In genomic region chr16:31505483-31505882, GRCh38 we compare ENCODE assay signal across 12 cellular contexts. TPM values are rescaled to one million over a fixed set of nuclear protein-coding genes. Genes with fewer than 3 reads are reported as not detected.
A peak's percentile ranks its signal among the peaks of the same experiment; 100 is the strongest.
DNase-seq lines count a peak whose midpoint lies in the region; ATAC-seq and TF ChIP-seq lines count a peak whose summit lies in the region.
"Had no signal": no experiment of that assay in that cellular context is flagged by ENCODE, and none has a peak within 500 bp of the region (broad histone marks: within the 10 kb centered on the region; RNA-seq: fewer than 3 reads in every experiment).

No MANE protein-coding gene starts in this region.

- CTCF ChIA-PET in activated CD4-positive, alpha-beta memory T cell treated with anti-CD3 and anti-CD28 coated beads, Interleukin-2, amount 10 ng/mL, durations not matched to agents 7 days and 5 days (lab: Charles Lee) = no interaction called here

- H3K36me3 ChIP-seq in BLaER1 (peaks cover 25% of the 10 kb centered on the region), Peyer's patch (peaks cover 0 to under 1% (median 0%) of the 10 kb centered on the region in 3 donors), Karpas-422 (ENCODE audit: insufficient read depth, low read length) (peaks cover 2% of the 10 kb centered on the region; the same call in 1 of the 2 replicates)

- no peaks in the 10 kb centered on the region for H3K9me3 ChIP-seq in BLaER1
- no peaks in the 10 kb centered on the region for H3K9me3 ChIP-seq in Peyer's patch
- no peaks in the 10 kb centered on the region for H3K9me3 ChIP-seq in Karpas-422 (ENCODE audit: low read length)
- H3K9me3 ChIP-seq: SJCRH30 had no signal

- peaks cover 24% of the 10 kb centered on the region for H3K36me3 Mint-ChIP-seq in activated CD4-positive, alpha-beta memory T cell treated with anti-CD3 and anti-CD28 coated beads, Interleukin-2, amount 10 ng/mL, durations not matched to agents 7 days and 5 days (ENCODE audit: low read depth)

- H4K20me1 ChIP-seq in BLaER1 (0 out of 2 replicates have a peak, but pooled peaks cover 11% of the 10 kb centered on the region), Karpas-422 (ENCODE audit: insufficient read depth, low read depth, low read length) (no peaks in the 10 kb centered on the region)

- TF ChIP-seq POLR2A in GM18505 (IDR thresholded peaks at IDR 0.05; ENCODE audit: borderline replicate concordance, extremely low read depth, insufficient read depth, insufficient read length) (no peak), Peyer's patch (IDR thresholded peaks at IDR 0.05) (no peak)

- H3K9me2 ChIP-seq in Karpas-422 (replicated peaks; ENCODE audit: insufficient read depth, low read length) = no peaks in the 10 kb centered on the region

- H3K27ac Mint-ChIP-seq in activated CD4-positive, alpha-beta memory T cell treated with anti-CD3 and anti-CD28 coated beads, Interleukin-2, amount 10 ng/mL, durations not matched to agents 7 days and 5 days = peak overlapping the region; percentile 64

- peaks cover 45% of the 10 kb centered on the region for H3K4me1 Mint-ChIP-seq in activated CD4-positive, alpha-beta memory T cell treated with anti-CD3 and anti-CD28 coated beads, Interleukin-2, amount 10 ng/mL, durations not matched to agents 7 days and 5 days

- H3K27ac ChIP-seq in BLaER1 (peak overlapping the region; percentile 79), Peyer's patch (no peak overlapping the region), Karpas-422 (ENCODE audit: low read length) (no peak overlapping the region)
- H3K27ac ChIP-seq: SJCRH30 had no signal

- H3K4me2 ChIP-seq in BLaER1 (peak overlapping the region; percentile 95), Karpas-422 (ENCODE audit: low read depth, low read length, poor library complexity, severe bottlenecking) (no peak overlapping the region)

- H3K9me3 Mint-ChIP-seq in activated CD4-positive, alpha-beta memory T cell treated with anti-CD3 and anti-CD28 coated beads, Interleukin-2, amount 10 ng/mL, durations not matched to agents 7 days and 5 days = no peaks in the 10 kb centered on the region

- ATAC-seq in GM18505 (IDR thresholded peaks at IDR 0.05; ENCODE audit: unreplicated experiment) (peak; percentile 46), HG03039 (IDR thresholded peaks at IDR 0.05; ENCODE audit: unreplicated experiment) (peak; percentile 45)

- POLR2A ChIA-PET in activated CD4-positive, alpha-beta memory T cell treated with anti-CD3 and anti-CD28 coated beads, Interleukin-2, amount 10 ng/mL, durations not matched to agents 7 days and 5 days (lab: Charles Lee) = interaction anchor here (1.2 kb wide), 1 partner anchor 207 kb away, joined by 3 read pairs; a partner anchor contains a TSS

- DNase-seq in activated CD4-positive, alpha-beta memory T cell treated with anti-CD3 and anti-CD28 coated beads, Interleukin-2, amount 10 ng/mL, durations not matched to agents 7 days and 5 days = peak; percentile 23
- DNase-seq in mesenteric fat pad (ENCODE audit: low spot score) (no peak), DMS79 treated with DMSO at 0.1 percent for 48 hours (lab: John Stamatoyannopoulos, UW) (no peak), Peyer's patch (no peak), Karpas-422 (no peak)
- DNase-seq: activated CD8-positive, alpha-beta memory T cell treated with anti-CD3 and anti-CD28 coated beads, Interleukin-2, amount 50 U/mL, for 48 hours; effector CD4-positive, alpha-beta T cell; SJCRH30; stimulated activated CD4-positive, alpha-beta T cell treated with anti-CD3 and anti-CD28 coated beads, Interleukin-2, amount 100 ng/mL, for 24 hours had no signal

- H3K27me3 ChIP-seq in BLaER1 = no peaks in the 10 kb centered on the region
- H3K27me3 ChIP-seq in Peyer's patch = no peaks in the 10 kb centered on the region
- H3K27me3 ChIP-seq in Karpas-422 (ENCODE audit: low read length) = no peaks in the 10 kb centered on the region
- H3K27me3 ChIP-seq: SJCRH30 had no signal

- no peak overlapping the region for H3K4me3 Mint-ChIP-seq in activated CD4-positive, alpha-beta memory T cell treated with anti-CD3 and anti-CD28 coated beads, Interleukin-2, amount 10 ng/mL, durations not matched to agents 7 days and 5 days

- H3K79me2 ChIP-seq in Karpas-422 (ENCODE audit: low read length) = peaks cover 35% of the 10 kb centered on the region

- peak overlapping the region; percentile 51 for H3K9ac ChIP-seq in BLaER1
- H3K9ac ChIP-seq in Karpas-422 (ENCODE audit: low read length) = no peak overlapping the region

- H3K4me3 ChIP-seq in BLaER1 (peak overlapping the region; percentile 36; the same call in 1 of the 2 replicates), Peyer's patch (no peak overlapping the region), Karpas-422 (ENCODE audit: low read length) (no peak overlapping the region)
- H3K4me3 ChIP-seq: SJCRH30 had no signal

- H2AFZ ChIP-seq in Karpas-422 (ENCODE audit: low read length) = no peak overlapping the region

- TF ChIP-seq CTCF in Peyer's patch (IDR thresholded peaks at IDR 0.05) = no peak

- H3K27me3 Mint-ChIP-seq in activated CD4-positive, alpha-beta memory T cell treated with anti-CD3 and anti-CD28 coated beads, Interleukin-2, amount 10 ng/mL, durations not matched to agents 7 days and 5 days = no peaks in the 10 kb centered on the region

- H3K4me1 ChIP-seq in BLaER1 (peaks cover 69% of the 10 kb centered on the region), Peyer's patch (peaks cover 0 to 24% (median 8%) of the 10 kb centered on the region in 4 donors), Karpas-422 (ENCODE audit: low read length) (peaks cover 29% of the 10 kb centered on the region)
- H3K4me1 ChIP-seq: SJCRH30 had no signal

RNA-seq across cellular contexts. Expression of gene RUSF1, which starts 2.7 kb away (rescaled TPM):
- 10 to 100 TPM; 36.8 to 37.9 TPM for total RNA-seq in activated CD4-positive, alpha-beta memory T cell treated with anti-CD3 and anti-CD28 coated beads, Interleukin-2, amount 10 ng/mL, durations not matched to agents 7 days and 5 days
- 36.0 TPM for total RNA-seq in mesenteric fat pad
- 100 to 1,000 TPM in 3 of 4 donors, 10 to 100 TPM in 1; 65.2 to 124 (median 110) TPM for total RNA-seq in Peyer's patch
- total RNA-seq in Karpas-422 (2014; rRNA removed; shearing (Covaris generic); ENCODE audit: low replicate concordance) = 30.5 and 59.5 TPM in 2 replicates

RNA-seq across cellular contexts. Expression of gene AHSP, which starts 22.2 kb away (rescaled TPM):
- total RNA-seq in activated CD4-positive, alpha-beta memory T cell treated with anti-CD3 and anti-CD28 coated beads, Interleukin-2, amount 10 ng/mL, durations not matched to agents 7 days and 5 days = not detected
- total RNA-seq in mesenteric fat pad (not detected), Peyer's patch (not detected)
- total RNA-seq in Karpas-422 (2014; rRNA removed; shearing (Covaris generic); ENCODE audit: low replicate concordance) = not detected in 2 replicates
- total RNA-seq: SJCRH30 had no signal

RNA-seq across cellular contexts. Expression of gene SLC5A2, which starts 22.6 kb away (rescaled TPM):
- under 1 TPM; 0.25 to 0.30 TPM for total RNA-seq in activated CD4-positive, alpha-beta memory T cell treated with anti-CD3 and anti-CD28 coated beads, Interleukin-2, amount 10 ng/mL, durations not matched to agents 7 days and 5 days
- total RNA-seq in mesenteric fat pad = not detected
- total RNA-seq in Peyer's patch = 1 to 10 TPM in 2 of 4 donors, under 1 TPM in 1, not detected in 1; 0.94 to 5.4 (median 2.4) TPM
- total RNA-seq in Karpas-422 (2014; rRNA removed; shearing (Covaris generic); ENCODE audit: low replicate concordance) = not detected in 2 replicates

RNA-seq across cellular contexts. Expression of gene TGFB1I1, which starts 33.5 kb away (rescaled TPM):
- under 1 TPM; 0.25 to 0.38 TPM for total RNA-seq in activated CD4-positive, alpha-beta memory T cell treated with anti-CD3 and anti-CD28 coated beads, Interleukin-2, amount 10 ng/mL, durations not matched to agents 7 days and 5 days
- total RNA-seq in mesenteric fat pad = 34.7 TPM
- 10 to 100 TPM in 3 of 4 donors, 1 to 10 TPM in 1; 6.0 to 45.4 (median 18.2) TPM for total RNA-seq in Peyer's patch
- total RNA-seq in Karpas-422 (2014; rRNA removed; shearing (Covaris generic); ENCODE audit: low replicate concordance) = not detected in 2 replicates

RNA-seq across cellular contexts. Expression of gene ARMC5, which starts 46.2 kb away (rescaled TPM):
- total RNA-seq in activated CD4-positive, alpha-beta memory T cell treated with anti-CD3 and anti-CD28 coated beads, Interleukin-2, amount 10 ng/mL, durations not matched to agents 7 days and 5 days = 10 to 100 TPM; 10.1 to 12.0 TPM
- 8.5 TPM for total RNA-seq in mesenteric fat pad
- 10 to 100 TPM; 12.4 to 20.4 (median 17.6) TPM for total RNA-seq in Peyer's patch
- total RNA-seq in Karpas-422 (2014; rRNA removed; shearing (Covaris generic); ENCODE audit: low replicate concordance) = 1.5 and 2.3 TPM in 2 replicates
